36 cellular contexts compared by ENCODE assay signal in genomic region chr3:20958161-20958560, GRCh38.
"Had no signal": no experiment of that assay in that cellular context is flagged by ENCODE, and none has a peak within 500 bp of the region (broad histone marks: within the 10 kb centered on the region; RNA-seq: fewer than 3 reads in every experiment).

No MANE protein-coding gene starts in this region.

- H3K9me3 Mint-ChIP-seq: activated naive CD4-positive, alpha-beta T cell treated with anti-CD3 and anti-CD28 coated beads, Interleukin-2, amount 50 U/mL, for 24 hours; activated naive CD8-positive, alpha-beta T cell treated with anti-CD3 and anti-CD28 coated beads for 36 hours; brain had no signal

- H3K36me3 ChIP-seq: adrenal gland, ascending aorta, brain microvascular endothelial cell, breast epithelium, cardiac muscle cell had no signal

- DNase-seq: activated effector memory CD4-positive, alpha-beta T cell treated with anti-CD3 and anti-CD28 coated beads, Interleukin-2, amount 50 U/mL, for 16 hours; activated effector memory CD4-positive, alpha-beta T cell treated with Interleukin-2 at 50 U/mL for 16 hours; activated gamma-delta T cell; activated gamma-delta T cell treated with Interleukin-2 at 50 U/mL for 16 hours; activated naive CD4-positive, alpha-beta T cell; activated naive CD4-positive, alpha-beta T cell treated with anti-CD3 and anti-CD28 coated beads for 36 hours; activated naive CD4-positive, alpha-beta T cell treated with anti-CD3 and anti-CD28 coated beads, Interleukin-2, amount 10 ng/mL, durations not matched to agents 7 days and 5 days; activated naive CD4-positive, alpha-beta T cell treated with anti-CD3 and anti-CD28 coated beads, Interleukin-2, amount 50 U/mL, for 16 hours; activated naive CD4-positive, alpha-beta T cell treated with Interleukin-2 at 50 U/mL for 16 hours; activated naive CD8-positive, alpha-beta T cell treated with anti-CD3 and anti-CD28 coated beads for 36 hours; activated naive CD8-positive, alpha-beta T cell treated with anti-CD3 and anti-CD28 coated beads, Interleukin-2, amount 10 ng/mL, durations not matched to agents 7 days and 5 days; activated naive CD8-positive, alpha-beta T cell treated with anti-CD3 and anti-CD28 coated beads, Interleukin-2, amount 50 U/mL, for 24 hours; activated T-cell treated with anti-CD3 and anti-CD28 coated beads, Interleukin-2, amount 50 U/mL, for 4 hours; activated T-cell treated with anti-CD3 and anti-CD28 coated beads, Interleukin-2, amount 50 U/mL, for 48 hours; activated T-cell treated with anti-CD3 and anti-CD28 coated beads, Interleukin-2, amount 50 U/mL, for 72 hours; adrenal gland; amniotic stem cell; amygdala; anterior cingulate cortex; aorta; body of pancreas; brain microvascular endothelial cell; caudate nucleus; central memory CD4-positive, alpha-beta T cell; cerebellar nuclear complex had no signal

- ATAC-seq: activated naive CD4-positive, alpha-beta T cell treated with anti-CD3 and anti-CD28 coated beads, Interleukin-2, amount 50 U/mL, for 72 hours; activated naive CD8-positive, alpha-beta T cell treated with anti-CD3 and anti-CD28 coated beads, Interleukin-2, amount 50 U/mL, for 24 hours; activated T-cell treated with anti-CD3 and anti-CD28 coated beads, Interleukin-2, amount 50 U/mL, for 4 hours; activated T-cell treated with anti-CD3 and anti-CD28 coated beads, Interleukin-2, amount 50 U/mL, for 72 hours; activated T-helper 17 cell treated with anti-CD3 and anti-CD28 coated beads, Interleukin-2, amount 50 U/mL, for 72 hours; body of pancreas had no signal

- H3K36me3 Mint-ChIP-seq: activated naive CD4-positive, alpha-beta T cell treated with anti-CD3 and anti-CD28 coated beads, Interleukin-2, amount 10 ng/mL, durations not matched to agents 7 days and 5 days; activated naive CD4-positive, alpha-beta T cell treated with anti-CD3 and anti-CD28 coated beads, Interleukin-2, amount 50 U/mL, for 24 hours; activated naive CD8-positive, alpha-beta T cell; activated naive CD8-positive, alpha-beta T cell treated with anti-CD3 and anti-CD28 coated beads for 36 hours; brain had no signal

- H3K27me3 Mint-ChIP-seq: activated naive CD4-positive, alpha-beta T cell treated with anti-CD3 and anti-CD28 coated beads, Interleukin-2, amount 10 ng/mL, durations not matched to agents 7 days and 5 days; activated naive CD4-positive, alpha-beta T cell treated with anti-CD3 and anti-CD28 coated beads, Interleukin-2, amount 50 U/mL, for 24 hours; activated naive CD8-positive, alpha-beta T cell; activated naive CD8-positive, alpha-beta T cell treated with anti-CD3 and anti-CD28 coated beads for 36 hours; activated naive CD8-positive, alpha-beta T cell treated with anti-CD3 and anti-CD28 coated beads, Interleukin-2, amount 10 ng/mL, durations not matched to agents 7 days and 5 days; activated naive CD8-positive, alpha-beta T cell treated with anti-CD3 and anti-CD28 coated beads, Interleukin-2, amount 50 U/mL, for 24 hours; activated T-helper 17 cell treated with anti-CD3 and anti-CD28 coated beads, Interleukin-2, amount 50 U/mL, for 72 hours; central memory CD8-positive, alpha-beta T cell had no signal

- H3K27me3 ChIP-seq: adrenal gland, ascending aorta, body of pancreas, brain microvascular endothelial cell, breast epithelium, cardiac muscle cell had no signal

- H3K4me1 ChIP-seq: adrenal gland, ascending aorta, body of pancreas, breast epithelium had no signal

- H3K27ac ChIP-seq: adrenal gland, ascending aorta, body of pancreas, brain microvascular endothelial cell, breast epithelium, cardiac muscle cell had no signal

- H3K27ac Mint-ChIP-seq: activated naive CD4-positive, alpha-beta T cell treated with anti-CD3 and anti-CD28 coated beads for 36 hours; activated naive CD4-positive, alpha-beta T cell treated with anti-CD3 and anti-CD28 coated beads, Interleukin-2, amount 10 ng/mL, durations not matched to agents 7 days and 5 days; activated naive CD4-positive, alpha-beta T cell treated with anti-CD3 and anti-CD28 coated beads, Interleukin-2, amount 50 U/mL, for 24 hours; activated naive CD4-positive, alpha-beta T cell treated with anti-CD3 and anti-CD28 coated beads, Interleukin-2, amount 50 U/mL, for 72 hours; activated naive CD8-positive, alpha-beta T cell; activated naive CD8-positive, alpha-beta T cell treated with anti-CD3 and anti-CD28 coated beads for 36 hours; activated naive CD8-positive, alpha-beta T cell treated with anti-CD3 and anti-CD28 coated beads, Interleukin-2, amount 10 ng/mL, durations not matched to agents 7 days and 5 days; activated naive CD8-positive, alpha-beta T cell treated with anti-CD3 and anti-CD28 coated beads, Interleukin-2, amount 50 U/mL, for 24 hours; activated T-cell treated with anti-CD3 and anti-CD28 coated beads, Interleukin-2, amount 50 U/mL, for 72 hours; activated T-helper 1 cell treated with anti-CD3 and anti-CD28 coated beads, Interleukin-12 subunit alpha, Interleukin-12 subunit beta, Interleukin-2, Interleukin-4 antibody, amounts not matched to agents 30 ng/mL and 10 ng/mL and 1 ng/mL, durations not matched to agents 14 hours and 24 hours and 36 hours; activated T-helper 17 cell treated with anti-CD3 and anti-CD28 coated beads, Interleukin-2, amount 50 U/mL, for 72 hours; activated T-helper 2 cell treated with anti-CD3 and anti-CD28 coated beads, Interferon-gamma antibody, Interleukin-2, Interleukin-4, amounts not matched to agents 10 μg/mL and 5 μg/mL and 100 μg/mL, durations not matched to agents 14 hours and 24 hours and 36 hours; brain had no signal

- H3K4me3 ChIP-seq: adrenal gland, ascending aorta, body of pancreas, breast epithelium, cardiac muscle cell had no signal

- H3K4me3 Mint-ChIP-seq: activated naive CD4-positive, alpha-beta T cell treated with anti-CD3 and anti-CD28 coated beads for 36 hours; activated naive CD4-positive, alpha-beta T cell treated with anti-CD3 and anti-CD28 coated beads, Interleukin-2, amount 10 ng/mL, durations not matched to agents 7 days and 5 days; activated naive CD4-positive, alpha-beta T cell treated with anti-CD3 and anti-CD28 coated beads, Interleukin-2, amount 50 U/mL, for 24 hours; activated naive CD8-positive, alpha-beta T cell; activated naive CD8-positive, alpha-beta T cell treated with anti-CD3 and anti-CD28 coated beads for 36 hours; activated naive CD8-positive, alpha-beta T cell treated with anti-CD3 and anti-CD28 coated beads, Interleukin-2, amount 10 ng/mL, durations not matched to agents 7 days and 5 days; activated naive CD8-positive, alpha-beta T cell treated with anti-CD3 and anti-CD28 coated beads, Interleukin-2, amount 50 U/mL, for 24 hours; activated T-cell treated with anti-CD3 and anti-CD28 coated beads, Interleukin-2, amount 50 U/mL, for 4 hours; activated T-cell treated with anti-CD3 and anti-CD28 coated beads, Interleukin-2, amount 50 U/mL, for 72 hours; activated T-helper 1 cell treated with anti-CD3 and anti-CD28 coated beads, Interleukin-12 subunit alpha, Interleukin-12 subunit beta, Interleukin-2, Interleukin-4 antibody, amounts not matched to agents 30 ng/mL and 10 ng/mL and 1 ng/mL, durations not matched to agents 14 hours and 24 hours and 36 hours; activated T-helper 17 cell treated with anti-CD3 and anti-CD28 coated beads, Interleukin-2, amount 50 U/mL, for 72 hours; brain; central memory CD8-positive, alpha-beta T cell had no signal

- H3K4me1 Mint-ChIP-seq: activated naive CD4-positive, alpha-beta T cell treated with anti-CD3 and anti-CD28 coated beads, Interleukin-2, amount 10 ng/mL, durations not matched to agents 7 days and 5 days; activated naive CD4-positive, alpha-beta T cell treated with anti-CD3 and anti-CD28 coated beads, Interleukin-2, amount 50 U/mL, for 24 hours; activated naive CD8-positive, alpha-beta T cell treated with anti-CD3 and anti-CD28 coated beads for 36 hours; activated naive CD8-positive, alpha-beta T cell treated with anti-CD3 and anti-CD28 coated beads, Interleukin-2, amount 10 ng/mL, durations not matched to agents 7 days and 5 days; activated naive CD8-positive, alpha-beta T cell treated with anti-CD3 and anti-CD28 coated beads, Interleukin-2, amount 50 U/mL, for 24 hours; activated T-helper 17 cell treated with anti-CD3 and anti-CD28 coated beads, Interleukin-2, amount 50 U/mL, for 72 hours; central memory CD8-positive, alpha-beta T cell had no signal
